ENCODE assay signal across 24 cellular contexts in the genomic region with DNA sequence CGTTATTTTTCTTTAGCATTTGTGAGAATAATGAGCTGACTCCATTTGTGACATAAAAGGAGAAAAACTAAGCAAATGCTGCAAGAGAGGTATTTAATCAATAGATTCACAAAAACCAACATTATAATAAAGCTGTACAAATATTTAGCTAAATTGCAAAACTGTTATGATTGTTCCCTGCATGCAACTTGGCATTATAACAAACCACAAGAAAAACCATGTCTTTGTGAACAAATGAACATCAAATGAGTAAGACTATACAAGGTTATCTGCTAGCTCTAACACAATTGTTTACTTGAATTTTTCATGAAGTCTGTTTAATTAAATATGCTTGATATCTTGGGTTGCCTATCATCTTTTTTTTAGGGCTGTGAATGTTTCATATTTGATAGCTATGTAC. TPM values are rescaled to one million over a fixed set of nuclear protein-coding genes. Genes with fewer than 3 reads are reported as not detected.
"Had no signal": no experiment of that assay in that cellular context is flagged by ENCODE, and none has a peak within 500 bp of the region (broad histone marks: within the 10 kb centered on the region; RNA-seq: fewer than 3 reads in every experiment).

No MANE protein-coding gene starts in this region.

- H3K36me3 ChIP-seq: esophagus muscularis mucosa, left ventricle myocardium inferior, lower lobe of right lung, prostate gland, stomach, thoracic aorta, transverse colon had no signal

- H3K4me3 ChIP-seq: esophagus muscularis mucosa, left ventricle myocardium inferior, lower lobe of right lung, prostate gland, skin epidermis, stomach, thoracic aorta, transverse colon had no signal

- H2AFZ ChIP-seq: parathyroid adenoma had no signal

- H3K9me3 ChIP-seq: esophagus muscularis mucosa, left ventricle myocardium inferior, lower lobe of right lung, prostate gland, stomach, thoracic aorta, transverse colon had no signal

- DNase-seq: effector memory CD8-positive, alpha-beta T cell; foreskin keratinocyte; immature natural killer cell; kidney; left cardiac atrium; left ventricle myocardium inferior; lower lobe of right lung; mesendoderm; naive thymus-derived CD4-positive, alpha-beta T cell; nephron progenitor cell; stimulated activated CD4-positive, alpha-beta T cell treated with anti-CD3 and anti-CD28 coated beads, Interleukin-2, amount 100 ng/mL, for 24 hours; stimulated activated CD4-positive, alpha-beta T cell treated with anti-CD3 and anti-CD28 coated beads, Interleukin-4, amount 100 ng/mL, for 4 hours; stimulated activated naive CD4-positive, alpha-beta T cell; stomach; substantia nigra; transverse colon had no signal

- H3K27ac ChIP-seq: epithelial cell of prostate, esophagus muscularis mucosa, foreskin keratinocyte, left ventricle myocardium inferior, lower lobe of right lung, parathyroid adenoma, prostate gland, skin epidermis, stomach, thoracic aorta, transverse colon had no signal

- ATAC-seq: effector memory CD8-positive, alpha-beta T cell; foreskin keratinocyte; left cardiac atrium; lower lobe of right lung; naive thymus-derived CD4-positive, alpha-beta T cell; sciatic nerve had no signal

- H3K27me3 ChIP-seq: esophagus muscularis mucosa, foreskin keratinocyte, stomach, transverse colon had no signal

- H3K4me1 ChIP-seq: esophagus muscularis mucosa, foreskin keratinocyte, left ventricle myocardium inferior, lower lobe of right lung, parathyroid adenoma, prostate gland, stomach, transverse colon had no signal

- FAIRE-seq: colon, kidney had no signal

- H3K9ac ChIP-seq: parathyroid adenoma had no signal

- H3K79me2 ChIP-seq: parathyroid adenoma had no signal

RNA-seq across cellular contexts. Expression of a gene that starts 50.8 kb away (rescaled TPM):
- total RNA-seq: foreskin keratinocyte had no signal
- polyA plus RNA-seq: naive thymus-derived CD4-positive, alpha-beta T cell had no signal
